ENCODE assay signal across 23 cellular contexts in the genomic region with DNA sequence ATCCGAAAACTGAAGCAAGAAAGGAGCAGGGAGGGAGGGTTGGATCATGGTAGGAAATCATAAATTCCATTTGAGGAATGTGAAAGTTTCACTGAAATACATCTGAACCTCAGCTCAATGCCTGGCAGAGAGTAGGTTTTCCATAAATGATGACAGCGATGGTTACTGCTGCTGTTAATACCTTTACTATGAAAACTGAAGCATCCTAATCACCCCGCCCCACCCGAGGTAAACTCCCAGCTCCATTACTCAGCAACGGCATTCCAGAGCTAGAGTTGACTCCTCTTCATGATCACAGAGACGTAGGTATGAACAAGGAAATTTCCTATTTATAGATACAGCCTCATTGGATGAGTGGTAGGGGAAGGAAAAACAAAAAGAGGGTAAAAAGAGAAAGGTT. TPM values are rescaled to one million over a fixed set of nuclear protein-coding genes. Genes with fewer than 3 reads are reported as not detected.
DNase-seq lines count a peak whose midpoint lies in the region; FAIRE-seq and TF ChIP-seq lines count a peak whose summit lies in the region.
"Had no signal": no experiment of that assay in that cellular context is flagged by ENCODE, and none has a peak within 500 bp of the region (broad histone marks: within the 10 kb centered on the region; RNA-seq: fewer than 3 reads in every experiment).

No MANE protein-coding gene starts in this region.

- no peak overlapping the region for H2BK120ac ChIP-seq in mesendoderm (ENCODE audit: low read depth, low read length)

- no peak overlapping the region for H2BK5ac ChIP-seq in mesendoderm (ENCODE audit: low read length)

- H3K79me2 ChIP-seq in mesendoderm (ENCODE audit: control insufficient read depth, insufficient read depth, low read length) = no peaks in the 10 kb centered on the region

- no peaks in the 10 kb centered on the region for H3K4me1 ChIP-seq in mesendoderm (ENCODE audit: control insufficient read depth, low read depth, low read length)
- peaks cover 6 to 9% of the 10 kb centered on the region in 2 donors for H3K4me1 ChIP-seq in thyroid gland
- H3K4me1 ChIP-seq in ascending aorta = peaks cover 0 to 2% of the 10 kb centered on the region in 2 donors
- H3K4me1 ChIP-seq: left ventricle myocardium inferior, pancreas, SJCRH30 had no signal

- H3K9me3 ChIP-seq in thyroid gland (no peaks in the 10 kb centered on the region), ascending aorta (no peaks in the 10 kb centered on the region)
- H3K9me3 ChIP-seq: left ventricle myocardium inferior, pancreas, SJCRH30 had no signal

- H3K36me3 ChIP-seq in bronchial epithelial cell (ENCODE audit: control insufficient read depth, insufficient read depth, low read length) (no peaks in the 10 kb centered on the region), mesendoderm (ENCODE audit: control insufficient read depth, insufficient read depth, low read length) (no peaks in the 10 kb centered on the region), thyroid gland (no peaks in the 10 kb centered on the region), ascending aorta (no peaks in the 10 kb centered on the region)
- H3K36me3 ChIP-seq: left ventricle myocardium inferior, pancreas, SJCRH30 had no signal

- no peak overlapping the region for H3K27ac ChIP-seq in mesendoderm (ENCODE audit: low read depth, low read length)
- no peak overlapping the region for H3K27ac ChIP-seq in thyroid gland
- no peak overlapping the region for H3K27ac ChIP-seq in ascending aorta
- H3K27ac ChIP-seq: left ventricle myocardium inferior, pancreas, SJCRH30 had no signal

- WGBS in mesendoderm (ENCODE audit: extremely low coverage, insufficient coverage, low lambda C conversion rate) = 100% methylated on average over 1 of the region's 6 CpGs
- WGBS in thyroid gland, 2 donors = 76 to 86% methylated on average over 6 of the region's 6 CpGs

- TF ChIP-seq CTCF in bronchial epithelial cell (IDR thresholded peaks at IDR 0.05; ENCODE audit: insufficient read depth, low read length, severe bottlenecking) (no peak), thyroid gland (IDR thresholded peaks at IDR 0.05) (no peak), ascending aorta (IDR thresholded peaks at IDR 0.05) (no peak)

- no peaks in the 10 kb centered on the region for H3K79me1 ChIP-seq in mesendoderm (ENCODE audit: low read length)

- H3K4ac ChIP-seq in mesendoderm (ENCODE audit: low read depth, low read length) = no peak overlapping the region

- no peak overlapping the region for H3K56ac ChIP-seq in mesendoderm (ENCODE audit: low read length)

- H3K18ac ChIP-seq in mesendoderm (ENCODE audit: low read length) = no peak overlapping the region

- no peak overlapping the region for H3K9ac ChIP-seq in mesendoderm (ENCODE audit: low read length)

- no peak for TF ChIP-seq POLR2A in thyroid gland (IDR thresholded peaks at IDR 0.05)

- no peak for FAIRE-seq in bronchial epithelial cell (lab: Jason Lieb, UNC)
- FAIRE-seq: GM12892, H1, pancreas had no signal

- peak; percentile 78 for DNase-seq in EH (ENCODE audit: low read depth)
- peak; percentile 34 for DNase-seq in LoVo (ENCODE audit: low spot score)
- DNase-seq in bronchial epithelial cell (ENCODE audit: low read depth) = peak; percentile 74
- peak; percentile 32 for DNase-seq in mesendoderm
- DNase-seq in thyroid gland = no peak
- no peak for DNase-seq in SW 1271 (lab: John Stamatoyannopoulos, UW)
- DNase-seq in GM19238 (ENCODE audit: insufficient read length, low spot score) = no peak
- no peak for DNase-seq in ascending aorta (ENCODE audit: low spot score in 2 of 2)
- DNase-seq: activated CD4-positive, alpha-beta T cell treated with anti-CD3 and anti-CD28 coated beads for 1 hour; activated effector memory CD4-positive, alpha-beta T cell treated with Interleukin-2 at 50 U/mL for 16 hours; AML-193; cerebellar nuclear complex; GDM1; Kasumi-1; left ventricle myocardium inferior; NCI-H1694; NCI-H345; pancreas; SJCRH30; stimulated activated CD4-positive, alpha-beta T cell treated with anti-CD3 and anti-CD28 coated beads, Interleukin-2, amount 100 ng/mL, for 24 hours; T-helper 9 cell had no signal

- no peak overlapping the region for H2AK5ac ChIP-seq in mesendoderm (ENCODE audit: low read length)

- H4K8ac ChIP-seq in mesendoderm (ENCODE audit: low read depth, low read length) = no peak overlapping the region

- H4K5ac ChIP-seq in mesendoderm (ENCODE audit: low read length) = no peak overlapping the region

- H3K23ac ChIP-seq in mesendoderm (ENCODE audit: low read length) = no peak overlapping the region

- H3K4me2 ChIP-seq in mesendoderm (ENCODE audit: low read length) = no peak overlapping the region

- H2BK15ac ChIP-seq in mesendoderm (replicated peaks; ENCODE audit: low read depth) = no peak overlapping the region

- H3K4me3 ChIP-seq in bronchial epithelial cell (ENCODE audit: low read depth, low read length) (no peak overlapping the region), mesendoderm (ENCODE audit: low read length) (no peak overlapping the region), thyroid gland (replicated peaks in 1 of 3) (no peak overlapping the region), ascending aorta (no peak overlapping the region)
- H3K4me3 ChIP-seq: left ventricle myocardium inferior, pancreas, SJCRH30 had no signal

- H3K27me3 ChIP-seq in bronchial epithelial cell (ENCODE audit: control insufficient read depth, insufficient read depth, low read length) (no peaks in the 10 kb centered on the region), mesendoderm (ENCODE audit: insufficient read depth, low read length, poor library complexity) (no peaks in the 10 kb centered on the region), thyroid gland (no peaks in the 10 kb centered on the region), ascending aorta (no peaks in the 10 kb centered on the region)
- H3K27me3 ChIP-seq: pancreas, SJCRH30 had no signal

- intact Hi-C loops in thyroid gland (cut with DNase I) (no loop called here), ascending aorta (cut with DNase I) (no loop called here)

RNA-seq across cellular contexts. Expression of gene SASH1, which starts 7.1 kb away (rescaled TPM):
- total RNA-seq in bronchial epithelial cell (3.9 and 9.0 TPM in 2 replicates), thyroid gland (100 to 1,000 TPM; 154 to 235 (median 190) TPM), ascending aorta (70.2 TPM)
- polyA plus RNA-seq in mesendoderm (2013, experiment 1 of 2) = 5.8 TPM
- polyA plus RNA-seq in mesendoderm (2013, experiment 2 of 2) = 6.0 TPM

Comparison
In these comparisons a context has a peak if more than half of its experiments do, and no peak if none do; other contexts are left out.
1. DNase-seq: peak in EH (single experiment), LoVo (single experiment), bronchial epithelial cell (single experiment) and mesendoderm (single experiment); none in thyroid gland (0 of 2), SW 1271 (0 of 2), GM19238 (single experiment) and ascending aorta (0 of 2).